25 cellular contexts compared by ENCODE assay signal in genomic region chr2:190683802-190684201, GRCh38. TPM values are rescaled to one million over a fixed set of nuclear protein-coding genes. Genes with fewer than 3 reads are reported as not detected.
DNase-seq lines count a peak whose midpoint lies in the region; ATAC-seq, FAIRE-seq and TF ChIP-seq lines count a peak whose summit lies in the region.
"Had no signal": no experiment of that assay in that cellular context is flagged by ENCODE, and none has a peak within 500 bp of the region (broad histone marks: within the 10 kb centered on the region; RNA-seq: fewer than 3 reads in every experiment).

No MANE protein-coding gene starts in this region.

- no peak for TF ChIP-seq POLR2A in H54 (IDR thresholded peaks at IDR 0.05; ENCODE audit: low read depth, low read length)
- peak; percentile 71 for TF ChIP-seq POLR2A in endothelial cell of umbilical vein (IDR thresholded peaks at IDR 0.05; ENCODE audit: low read depth, low read length)
- TF ChIP-seq POLR2A in GM18505 (IDR thresholded peaks at IDR 0.05; ENCODE audit: borderline replicate concordance, extremely low read depth, insufficient read depth, insufficient read length), result no peak

- dilution Hi-C loops in endothelial cell of umbilical vein (cut with MboI; ENCODE audit: extremely low pct_ligation_motif_present, low sequenced_read_pairs), result no loop called here

- H3K9ac ChIP-seq in endothelial cell of umbilical vein (replicated peaks; ENCODE audit: extremely low read depth, insufficient read depth, low read length), result peak overlapping the region; percentile 48
- H3K9ac ChIP-seq: KMS-11, neural progenitor cell had no signal

- ATAC-seq in GM18505 (IDR thresholded peaks at IDR 0.05; ENCODE audit: unreplicated experiment), result no peak
- no peak for ATAC-seq in activated naive CD8-positive, alpha-beta T cell treated with anti-CD3 and anti-CD28 coated beads, Interleukin-2, amount 50 U/mL, for 24 hours
- ATAC-seq: left lung had no signal

- H3K4me3 ChIP-seq in endothelial cell of umbilical vein (replicated peaks in 1 of 3; ENCODE audit: insufficient read depth in 1 of 3, low read depth in 1 of 3, low read length in 3 of 3) (peak overlapping the region in 1 of 3 experiments; percentile 30), osteoblast (ENCODE audit: insufficient read depth, low read length) (no peak overlapping the region)
- H3K4me3 ChIP-seq: breast epithelium, left lung, neural progenitor cell, SJCRH30, stomach had no signal

- H3K27ac ChIP-seq in endothelial cell of umbilical vein (ENCODE audit: insufficient read depth, low read depth, low read length), result peak overlapping the region; percentile 77
- H3K27ac ChIP-seq in osteoblast (ENCODE audit: low read depth, low read length), result peak overlapping the region; percentile 22
- H3K27ac ChIP-seq: breast epithelium, KMS-11, left lung, neural progenitor cell, SJCRH30, stomach had no signal

- H3K9me3 ChIP-seq in endothelial cell of umbilical vein (replicated peaks; ENCODE audit: control insufficient read depth, insufficient read depth, low read length) (no peaks in the 10 kb centered on the region), osteoblast (ENCODE audit: low read depth, low read length) (no peaks in the 10 kb centered on the region)
- H3K9me3 ChIP-seq: breast epithelium, left lung, SJCRH30, stomach had no signal

- intact Hi-C loops in endothelial cell of umbilical vein (cut with micrococcal nuclease), result loop anchor here (1.0 to 10.0 kb wide), 8 partner anchors 35 to 349 kb away; partner anchors contain the start of genes GLS and NEMP2

- no peaks in the 10 kb centered on the region for H4K20me1 ChIP-seq in endothelial cell of umbilical vein (replicated peaks; ENCODE audit: control insufficient read depth, extremely low read depth, insufficient read depth, low read length)
- H4K20me1 ChIP-seq in osteoblast (ENCODE audit: insufficient read depth, low read length), result no peaks in the 10 kb centered on the region

- H3K79me2 ChIP-seq in endothelial cell of umbilical vein (ENCODE audit: control insufficient read depth, insufficient read depth, low read length), result peaks cover 2% of the 10 kb centered on the region
- H3K79me2 ChIP-seq in osteoblast (ENCODE audit: insufficient read depth, low read length), result peaks cover 19% of the 10 kb centered on the region

- no peaks in the 10 kb centered on the region for H3K27me3 Mint-ChIP-seq in activated naive CD8-positive, alpha-beta T cell treated with anti-CD3 and anti-CD28 coated beads, Interleukin-2, amount 50 U/mL, for 24 hours
- H3K27me3 Mint-ChIP-seq: CD4-positive, alpha-beta memory T cell; type B pancreatic cell had no signal

- POLR2A ChIA-PET in endothelial cell of umbilical vein (lab: Charles Lee), result no interaction called here

- no peak for DNase-seq in H54 (ENCODE audit: insufficient read length, low spot score)
- peak; percentile 5 for DNase-seq in NCI-H774 (lab: John Stamatoyannopoulos, UW)
- DNase-seq in endothelial cell of umbilical vein (ENCODE audit: low read depth, low spot score), result peak; percentile 96
- no peak for DNase-seq in osteoblast (ENCODE audit: insufficient read length, low spot score, missing footprints)
- no peak for DNase-seq in inferior parietal cortex (ENCODE audit: extremely low spot score)
- no peak for DNase-seq in activated naive CD8-positive, alpha-beta T cell treated with anti-CD3 and anti-CD28 coated beads, Interleukin-2, amount 50 U/mL, for 24 hours
- DNase-seq in NCI-H146 (lab: John Stamatoyannopoulos, UW), result no peak
- DNase-seq: activated CD8-positive, alpha-beta memory T cell treated with anti-CD3 and anti-CD28 coated beads, Interleukin-2, amount 50 U/mL, for 48 hours; CD4-positive, alpha-beta memory T cell; DMS153; erythroblast; left lung; NCI-H1092; NCI-H2081 treated with DMSO at 0.1 percent for 48 hours; NCI-H748 treated with DMSO at 0.1 percent for 48 hours; SJCRH30; stimulated activated CD4-positive, alpha-beta T cell treated with anti-CD3 and anti-CD28 coated beads, Interleukin-12 subunit alpha, Interleukin-12 subunit beta, amount 100 ng/mL, for 4 hours; stomach had no signal

- H3K4me3 Mint-ChIP-seq in activated naive CD8-positive, alpha-beta T cell treated with anti-CD3 and anti-CD28 coated beads, Interleukin-2, amount 50 U/mL, for 24 hours, result no peak overlapping the region
- H3K4me3 Mint-ChIP-seq: neural progenitor cell; T-helper 1 cell treated with Interleukin-12 subunit alpha and Interleukin-12 subunit beta and Interleukin-4 antibody, amounts not matched to agents 30 μg/mL and 1 μg/mL, for 36 hours; type B pancreatic cell had no signal

- CTCF ChIA-PET in endothelial cell of umbilical vein (lab: Charles Lee), result interaction anchor here (0.8 kb wide), 1 partner anchor 19 kb away, joined by 3 read pairs; no protein-coding TSS in a partner anchor

- H3K4me1 ChIP-seq in endothelial cell of umbilical vein (ENCODE audit: control insufficient read depth, extremely low read depth, insufficient read depth, low read length), result peaks cover 41% of the 10 kb centered on the region
- H3K4me1 ChIP-seq in osteoblast (ENCODE audit: insufficient read depth, low read length), result peaks cover 10% of the 10 kb centered on the region
- H3K4me1 ChIP-seq: breast epithelium had no signal

- H3K36me3 Mint-ChIP-seq in activated naive CD8-positive, alpha-beta T cell treated with anti-CD3 and anti-CD28 coated beads, Interleukin-2, amount 50 U/mL, for 24 hours (ENCODE audit: low read depth), result peaks cover 34% of the 10 kb centered on the region

- no peaks in the 10 kb centered on the region for H3K9me3 Mint-ChIP-seq in activated naive CD8-positive, alpha-beta T cell treated with anti-CD3 and anti-CD28 coated beads, Interleukin-2, amount 50 U/mL, for 24 hours
- H3K9me3 Mint-ChIP-seq: CD4-positive, alpha-beta memory T cell; neural progenitor cell; T-helper 1 cell treated with Interleukin-12 subunit alpha and Interleukin-12 subunit beta and Interleukin-4 antibody, amounts not matched to agents 30 μg/mL and 1 μg/mL, for 36 hours had no signal

- TF ChIP-seq CTCF in endothelial cell of umbilical vein (IDR thresholded peaks at IDR 0.05; ENCODE audit: extremely low read depth in 1 of 2, insufficient read depth in 1 of 2, low read depth in 1 of 2, low read length in 2 of 2) (no peak), osteoblast (IDR thresholded peaks at IDR 0.05; ENCODE audit: extremely low read depth, low read depth, low read length) (no peak)

- FAIRE-seq in H54 (lab: Jason Lieb, UNC) (peak; percentile 66), endothelial cell of umbilical vein (lab: Jason Lieb, UNC) (peak; percentile 70)
- FAIRE-seq: GM12891 had no signal

- peaks cover 24% of the 10 kb centered on the region for H3K4me1 Mint-ChIP-seq in activated naive CD8-positive, alpha-beta T cell treated with anti-CD3 and anti-CD28 coated beads, Interleukin-2, amount 50 U/mL, for 24 hours

- H2AFZ ChIP-seq in endothelial cell of umbilical vein (ENCODE audit: low read depth, low read length) (no peak overlapping the region), osteoblast (ENCODE audit: low read length) (no peak overlapping the region)
- H2AFZ ChIP-seq: neural progenitor cell had no signal

- BruUV-seq in endothelial cell of umbilical vein (replicated peaks; lab: Mats Ljungman, UMichigan), result no TSS peak

- H3K36me3 ChIP-seq in endothelial cell of umbilical vein (ENCODE audit: control insufficient read depth in 2 of 2, extremely low read depth in 1 of 2, insufficient read depth in 2 of 2, low read length in 2 of 2), result peaks cover 0 to 4% of the 10 kb centered on the region in 2 experiments
- H3K36me3 ChIP-seq in osteoblast (ENCODE audit: insufficient read depth, low read length), result no peaks in the 10 kb centered on the region
- H3K36me3 ChIP-seq: breast epithelium had no signal

- no peaks in the 10 kb centered on the region for H3K27me3 ChIP-seq in endothelial cell of umbilical vein (ENCODE audit: control insufficient read depth in 2 of 2, insufficient read depth in 2 of 2, low read length in 2 of 2)
- H3K27me3 ChIP-seq in osteoblast (ENCODE audit: insufficient read depth, low read length), result no peaks in the 10 kb centered on the region
- H3K27me3 ChIP-seq: breast epithelium, left lung, neural progenitor cell, SJCRH30, stomach had no signal

- no peaks in the 10 kb centered on the region for H3K9me1 ChIP-seq in endothelial cell of umbilical vein (replicated peaks; ENCODE audit: control insufficient read depth, extremely low read depth, insufficient read depth, low read length)

- no peak overlapping the region for H3K27ac Mint-ChIP-seq in activated naive CD8-positive, alpha-beta T cell treated with anti-CD3 and anti-CD28 coated beads, Interleukin-2, amount 50 U/mL, for 24 hours
- H3K27ac Mint-ChIP-seq: neural progenitor cell; T-helper 1 cell treated with Interleukin-12 subunit alpha and Interleukin-12 subunit beta and Interleukin-4 antibody, amounts not matched to agents 30 μg/mL and 1 μg/mL, for 36 hours; type B pancreatic cell had no signal

- peak overlapping the region; percentile 80 for H3K4me2 ChIP-seq in endothelial cell of umbilical vein (ENCODE audit: insufficient read depth, low read length)
- no peak overlapping the region for H3K4me2 ChIP-seq in osteoblast (ENCODE audit: insufficient read depth, low read length)
- H3K4me2 ChIP-seq: KMS-11, neural progenitor cell had no signal

TF ChIP-seq in endothelial cell of umbilical vein, 7 proteins besides CTCF, POLR2A, EP300 and RAD21:
- peak; percentile 72 for TF ChIP-seq JUN (IDR thresholded peaks at IDR 0.05; ENCODE audit: borderline replicate concordance, insufficient read depth, insufficient read length, low read depth)
- TF ChIP-seq FOS (IDR thresholded peaks at IDR 0.05; ENCODE audit: borderline replicate concordance, insufficient read depth, low read length), result peak; percentile 69
- TF ChIP-seq GATA2 (IDR thresholded peaks at IDR 0.05; ENCODE audit: insufficient read depth, insufficient read length, low read depth, low read length), result peak; percentile 86
- TF ChIP-seq MYC (IDR thresholded peaks at IDR 0.05; ENCODE audit: low read depth, low read length), result no peak
- TF ChIP-seq, protein P1, sequence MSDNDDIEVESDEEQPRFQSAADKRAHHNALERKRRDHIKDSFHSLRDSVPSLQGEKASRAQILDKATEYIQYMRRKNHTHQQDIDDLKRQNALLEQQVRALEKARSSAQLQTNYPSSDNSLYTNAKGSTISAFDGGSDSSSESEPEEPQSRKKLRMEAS (IDR thresholded peaks at IDR 0.05; ENCODE audit: insufficient read depth, insufficient read length), result no peak
- peak; percentile 75 for TF ChIP-seq POLR2AphosphoS5 (IDR thresholded peaks at IDR 0.05; ENCODE audit: insufficient read depth, low read depth, low read length)

RNA-seq across cellular contexts. Expression of gene NAB1, which starts 34.9 kb away (rescaled TPM):
- total RNA-seq in endothelial cell of umbilical vein, result 25.2 and 36.1 TPM in 2 replicates
- 7.2 and 7.5 TPM in 2 replicates for polyA plus RNA-seq in endothelial cell of umbilical vein
- polyA plus RNA-seq in endothelial cell of umbilical vein (2011; cell fraction: cytosol; rRNA removed), result 10.1 and 11.8 TPM in 2 replicates
- 64.7 and 67.8 TPM in 2 replicates for polyA plus RNA-seq in endothelial cell of umbilical vein (2011; cell fraction: nucleus; rRNA removed)
- 17.6 and 21.5 TPM in 2 replicates for polyA plus RNA-seq in endothelial cell of umbilical vein (2012)
- 20.2 and 26.9 TPM in 2 replicates for polyA minus RNA-seq in endothelial cell of umbilical vein
- polyA minus RNA-seq in endothelial cell of umbilical vein (2011; cell fraction: cytosol; rRNA and poly(A)+ RNA removed), result 30.9 TPM
- polyA minus RNA-seq in endothelial cell of umbilical vein (2011; cell fraction: nucleus; rRNA and poly(A)+ RNA removed), result 14.1 and 18.6 TPM in 2 replicates
- 44.2 TPM in 2 replicates for total RNA-seq in osteoblast

Comparison
In these comparisons a context has a peak if more than half of its experiments do, and no peak if none do; other contexts are left out.
1. DNase-seq: peak in NCI-H774 (single experiment) and endothelial cell of umbilical vein (single experiment); none in H54 (single experiment), osteoblast (single experiment), inferior parietal cortex (single experiment), activated naive CD8-positive, alpha-beta T cell treated with anti-CD3 and anti-CD28 coated beads, Interleukin-2, amount 50 U/mL, for 24 hours (single experiment) and NCI-H146 (single experiment).